ENCODE assay signal across 24 cellular contexts in the genomic region with DNA sequence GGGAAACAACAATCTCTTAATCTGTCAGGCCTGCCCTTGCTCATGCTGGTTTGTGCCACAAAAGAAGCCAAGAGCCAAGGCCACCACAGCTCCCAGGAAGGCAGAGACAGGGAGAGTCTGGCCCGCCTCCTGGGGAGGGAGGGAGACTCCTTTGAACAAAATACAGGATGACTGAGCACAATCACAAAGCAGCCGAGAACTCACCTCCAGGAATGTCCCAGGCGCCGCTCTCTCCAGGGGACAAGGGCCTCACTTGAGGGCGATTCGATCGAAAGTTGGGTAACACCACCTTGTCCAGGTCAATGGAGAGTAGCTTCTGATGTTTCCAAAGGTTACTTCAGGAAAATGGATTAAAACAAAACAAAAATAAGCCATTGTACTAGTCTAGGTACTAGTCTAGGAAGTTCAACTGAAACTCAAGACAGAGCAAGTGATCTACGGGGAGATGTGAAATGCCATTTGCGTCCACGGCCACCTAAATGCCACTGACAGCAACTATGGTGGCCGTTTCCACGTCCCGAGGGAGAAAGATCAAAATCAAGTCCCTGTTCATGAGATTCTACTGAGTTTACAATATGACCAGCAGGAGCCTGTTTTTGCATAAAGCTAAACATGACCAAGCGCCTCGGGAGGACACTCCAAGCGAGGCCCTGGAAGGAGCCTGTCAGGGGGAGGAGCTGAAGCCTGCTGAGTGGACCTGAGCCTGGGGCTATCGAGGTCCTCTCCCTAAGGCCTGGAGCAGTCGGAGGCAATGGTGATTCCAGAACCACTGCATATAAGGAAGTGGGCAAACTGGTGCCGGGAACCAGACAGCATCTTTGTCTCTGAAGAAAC. TPM values are rescaled to one million over a fixed set of nuclear protein-coding genes. Genes with fewer than 3 reads are reported as not detected.
A peak's percentile ranks its signal among the peaks of the same experiment; 100 is the strongest.
DNase-seq lines count a peak whose midpoint lies in the region; ATAC-seq and TF ChIP-seq lines count a peak whose summit lies in the region.
"Had no signal": no experiment of that assay in that cellular context is flagged by ENCODE, and none has a peak within 500 bp of the region (broad histone marks: within the 10 kb centered on the region; RNA-seq: fewer than 3 reads in every experiment).

No MANE protein-coding gene starts in this region.

- no peak overlapping the region for H3K4me3 Mint-ChIP-seq in activated T-cell treated with anti-CD3 and anti-CD28 coated beads, Interleukin-2, amount 50 U/mL, for 24 hours
- no peak overlapping the region for H3K4me3 Mint-ChIP-seq in activated T-cell treated with anti-CD3 and anti-CD28 coated beads, Interleukin-2, amount 50 U/mL, for 72 hours
- H3K4me3 Mint-ChIP-seq in glutamatergic neuron (ENCODE audit: unreplicated experiment), result peak overlapping the region; percentile 22
- H3K4me3 Mint-ChIP-seq: activated CD4-positive, alpha-beta memory T cell treated with anti-CD3 and anti-CD28 coated beads, Interleukin-2, amount 10 ng/mL, durations not matched to agents 7 days and 5 days; activated naive CD8-positive, alpha-beta T cell; T-helper 2 cell treated with Interferon-gamma antibody and Interleukin-4, amounts not matched to agents 5 μg/mL and 100 μg/mL, for 36 hours had no signal

- H3K27me3 Mint-ChIP-seq in activated T-cell treated with anti-CD3 and anti-CD28 coated beads, Interleukin-2, amount 50 U/mL, for 24 hours, result no peaks in the 10 kb centered on the region
- H3K27me3 Mint-ChIP-seq in activated T-cell treated with anti-CD3 and anti-CD28 coated beads, Interleukin-2, amount 50 U/mL, for 72 hours (ENCODE audit: low read depth), result no peaks in the 10 kb centered on the region
- peaks cover 11% of the 10 kb centered on the region for H3K27me3 Mint-ChIP-seq in glutamatergic neuron (ENCODE audit: unreplicated experiment)
- H3K27me3 Mint-ChIP-seq: activated CD4-positive, alpha-beta memory T cell treated with anti-CD3 and anti-CD28 coated beads, Interleukin-2, amount 10 ng/mL, durations not matched to agents 7 days and 5 days; activated naive CD8-positive, alpha-beta T cell had no signal

- peaks cover 65 to 85% of the 10 kb centered on the region in 2 donors for H3K36me3 ChIP-seq in thyroid gland

- H3K4me3 ChIP-seq in thyroid gland (replicated peaks in 1 of 3), result no peak overlapping the region
- H3K4me3 ChIP-seq: BLaER1, gastrocnemius medialis, GM12878, PC-9, skin epidermis, stomach, vagina had no signal

- H3K9me3 ChIP-seq in thyroid gland, result no peaks in the 10 kb centered on the region
- H3K9me3 ChIP-seq: BLaER1, gastrocnemius medialis, stomach, vagina had no signal

- no peak for ATAC-seq in activated T-cell treated with anti-CD3 and anti-CD28 coated beads, Interleukin-2, amount 50 U/mL, for 72 hours (replicated peaks in 1 of 2)
- ATAC-seq: esophagus mucosa, GM12878 had no signal

- H3K9me3 Mint-ChIP-seq in activated T-cell treated with anti-CD3 and anti-CD28 coated beads, Interleukin-2, amount 50 U/mL, for 24 hours, result no peaks in the 10 kb centered on the region
- no peaks in the 10 kb centered on the region for H3K9me3 Mint-ChIP-seq in activated T-cell treated with anti-CD3 and anti-CD28 coated beads, Interleukin-2, amount 50 U/mL, for 72 hours
- peaks cover 8% of the 10 kb centered on the region for H3K9me3 Mint-ChIP-seq in glutamatergic neuron (ENCODE audit: unreplicated experiment)
- H3K9me3 Mint-ChIP-seq: activated CD4-positive, alpha-beta memory T cell treated with anti-CD3 and anti-CD28 coated beads, Interleukin-2, amount 10 ng/mL, durations not matched to agents 7 days and 5 days; T-helper 2 cell treated with Interferon-gamma antibody and Interleukin-4, amounts not matched to agents 5 μg/mL and 100 μg/mL, for 36 hours had no signal

- TF ChIP-seq CTCF in glutamatergic neuron (IDR thresholded peaks at IDR 0.05; ENCODE audit: partially characterized antibody, unreplicated experiment) (no peak), thyroid gland (IDR thresholded peaks at IDR 0.05) (no peak)

- intact Hi-C loops in thyroid gland (cut with DNase I), result no loop called here

- H3K4me1 ChIP-seq in thyroid gland, result peaks cover 4 to 8% of the 10 kb centered on the region in 2 donors
- H3K4me1 ChIP-seq: gastrocnemius medialis, vagina had no signal

- H3K27me3 ChIP-seq in thyroid gland, result no peaks in the 10 kb centered on the region
- H3K27me3 ChIP-seq: BLaER1, gastrocnemius medialis, stomach, vagina had no signal

- peak; percentile 20 for DNase-seq in activated T-cell treated with anti-CD3 and anti-CD28 coated beads, Interleukin-2, amount 50 U/mL, for 24 hours
- DNase-seq in activated T-cell treated with anti-CD3 and anti-CD28 coated beads, Interleukin-2, amount 50 U/mL, for 72 hours, result no peak
- no peak for DNase-seq in glutamatergic neuron
- DNase-seq in mesenteric fat pad (ENCODE audit: low spot score), result peak; percentile 49
- peak; percentile 81 to 82 for DNase-seq in thyroid gland
- no peak for DNase-seq in GM19240 (ENCODE audit: insufficient read length, low spot score)
- DNase-seq in GM03348 (ENCODE audit: low spot score), result no peak
- DNase-seq in erythroblast (lab: John Stamatoyannopoulos, UW), result no peak
- DNase-seq: activated CD4-positive, alpha-beta memory T cell treated with anti-CD3 and anti-CD28 coated beads, Interleukin-2, amount 10 ng/mL, durations not matched to agents 7 days and 5 days; gastrocnemius medialis; GDM1; NCI-H1436 treated with DMSO at 0.1 percent for 48 hours; NCI-H774; PC-9; stimulated activated CD4-positive, alpha-beta T cell treated with anti-CD3 and anti-CD28 coated beads, Interleukin-2, amount 100 ng/mL, for 48 hours; stomach had no signal

- peaks cover 90% of the 10 kb centered on the region for H3K36me3 Mint-ChIP-seq in activated T-cell treated with anti-CD3 and anti-CD28 coated beads, Interleukin-2, amount 50 U/mL, for 24 hours (ENCODE audit: low read depth)
- H3K36me3 Mint-ChIP-seq in activated T-cell treated with anti-CD3 and anti-CD28 coated beads, Interleukin-2, amount 50 U/mL, for 72 hours (ENCODE audit: insufficient read depth in 2 of 2), result peaks cover 0 to 8% of the 10 kb centered on the region in 2 donors
- peaks cover 21% of the 10 kb centered on the region for H3K36me3 Mint-ChIP-seq in glutamatergic neuron (ENCODE audit: unreplicated experiment)

- 72 to 78% methylated on average over 19 of the region's 19 CpGs for WGBS in thyroid gland, 2 donors

- H3K4me1 Mint-ChIP-seq in activated T-cell treated with anti-CD3 and anti-CD28 coated beads, Interleukin-2, amount 50 U/mL, for 24 hours (ENCODE audit: low read depth), result no peaks in the 10 kb centered on the region
- no peaks in the 10 kb centered on the region for H3K4me1 Mint-ChIP-seq in activated T-cell treated with anti-CD3 and anti-CD28 coated beads, Interleukin-2, amount 50 U/mL, for 72 hours (ENCODE audit: low read depth)
- H3K4me1 Mint-ChIP-seq in glutamatergic neuron (ENCODE audit: low read depth, unreplicated experiment), result peaks cover 35% of the 10 kb centered on the region
- H3K4me1 Mint-ChIP-seq: activated CD4-positive, alpha-beta memory T cell treated with anti-CD3 and anti-CD28 coated beads, Interleukin-2, amount 10 ng/mL, durations not matched to agents 7 days and 5 days had no signal

- peak overlapping the region; percentile 4 for H3K27ac Mint-ChIP-seq in activated T-cell treated with anti-CD3 and anti-CD28 coated beads, Interleukin-2, amount 50 U/mL, for 24 hours
- H3K27ac Mint-ChIP-seq in activated T-cell treated with anti-CD3 and anti-CD28 coated beads, Interleukin-2, amount 50 U/mL, for 72 hours, result no peak overlapping the region
- no peak overlapping the region for H3K27ac Mint-ChIP-seq in glutamatergic neuron (ENCODE audit: unreplicated experiment)
- H3K27ac Mint-ChIP-seq: activated CD4-positive, alpha-beta memory T cell treated with anti-CD3 and anti-CD28 coated beads, Interleukin-2, amount 10 ng/mL, durations not matched to agents 7 days and 5 days; activated naive CD8-positive, alpha-beta T cell; T-helper 2 cell treated with Interferon-gamma antibody and Interleukin-4, amounts not matched to agents 5 μg/mL and 100 μg/mL, for 36 hours had no signal

- TF ChIP-seq POLR2A in thyroid gland (IDR thresholded peaks at IDR 0.05) (no peak), erythroblast (IDR thresholded peaks at IDR 0.05; ENCODE audit: low read length) (no peak)

- H3K27ac ChIP-seq in thyroid gland, result peak overlapping the region; percentile 15 to 66 (median 27)
- H3K27ac ChIP-seq: BLaER1, gastrocnemius medialis, PC-9, stomach, vagina had no signal

RNA-seq across cellular contexts. Expression of gene SLC38A8, which starts 13.4 kb away (rescaled TPM):
- not detected for total RNA-seq in activated T-cell treated with anti-CD3 and anti-CD28 coated beads, Interleukin-2, amount 50 U/mL, for 72 hours
- not detected for total RNA-seq in glutamatergic neuron (ENCODE audit: unreplicated experiment)
- total RNA-seq in mesenteric fat pad, result not detected
- not detected for total RNA-seq in thyroid gland
- total RNA-seq: activated CD4-positive, alpha-beta memory T cell treated with anti-CD3 and anti-CD28 coated beads, Interleukin-2, amount 10 ng/mL, durations not matched to agents 7 days and 5 days; esophagus mucosa; gastrocnemius medialis; GM12878; osteocyte; PC-9; stomach; vagina had no signal

Comparison
In these comparisons a context has a peak if more than half of its experiments do, and no peak if none do; other contexts are left out.
1. DNase-seq: peak in activated T-cell treated with anti-CD3 and anti-CD28 coated beads, Interleukin-2, amount 50 U/mL, for 24 hours (single experiment), mesenteric fat pad (single experiment) and thyroid gland (2 of 2); none in activated T-cell treated with anti-CD3 and anti-CD28 coated beads, Interleukin-2, amount 50 U/mL, for 72 hours (0 of 2), glutamatergic neuron (single experiment), GM19240 (single experiment), GM03348 (single experiment) and erythroblast (0 of 2).